12 cellular contexts compared by ENCODE assay signal in genomic region chr6:116390571-116390970, GRCh38. TPM values are rescaled to one million over a fixed set of nuclear protein-coding genes. Genes with fewer than 3 reads are reported as not detected.
DNase-seq lines count a peak whose midpoint lies in the region; ATAC-seq and TF ChIP-seq lines count a peak whose summit lies in the region.
"Had no signal": no experiment of that assay in that cellular context is flagged by ENCODE, and none has a peak within 500 bp of the region (broad histone marks: within the 10 kb centered on the region; RNA-seq: fewer than 3 reads in every experiment).

No MANE protein-coding gene starts in this region.

- no peaks in the 10 kb centered on the region for H3K27me3 ChIP-seq in parathyroid adenoma (ENCODE audit: control insufficient read depth, insufficient read depth, low read length)

- no peak overlapping the region for H3K27ac ChIP-seq in parathyroid adenoma

- peak overlapping the region; percentile 37 for H3K4me2 ChIP-seq in parathyroid adenoma (ENCODE audit: low read length)

- no peak for TF ChIP-seq CTCF in parathyroid adenoma (IDR thresholded peaks at IDR 0.05)

- H3K79me2 ChIP-seq in parathyroid adenoma = peaks cover 10% of the 10 kb centered on the region

- DNase-seq in NCI-H146 treated with DMSO at 0.1 percent for 48 hours (lab: John Stamatoyannopoulos, UW; ENCODE audit: unreplicated experiment) (no peak), H4 (ENCODE audit: low spot score) (no peak)
- DNase-seq in effector CD4-positive, alpha-beta T cell = no peak
- DNase-seq: caudate nucleus, DMS79 had no signal

- H2AFZ ChIP-seq in parathyroid adenoma = peak overlapping the region; percentile 12

- peak; percentile 42 for ATAC-seq in GM18868 (IDR thresholded peaks at IDR 0.05; ENCODE audit: unreplicated experiment)
- ATAC-seq in GM21737 (IDR thresholded peaks at IDR 0.05; ENCODE audit: unreplicated experiment) = peak; percentile 46
- peak; percentile 37 for ATAC-seq in HG03469 (IDR thresholded peaks at IDR 0.05; ENCODE audit: unreplicated experiment)
- no peak for ATAC-seq in activated CD4-positive, CD25-positive, alpha-beta regulatory T cell treated with anti-CD3 and anti-CD28 coated beads, Interleukin-2, amount 50 U/mL, for 24 hours
- ATAC-seq: HCT116 had no signal

- H3K36me3 ChIP-seq in parathyroid adenoma (ENCODE audit: control insufficient read depth, insufficient read depth, low read length) = no peaks in the 10 kb centered on the region

- no peak overlapping the region for H3K9ac ChIP-seq in parathyroid adenoma

- H3K9me3 ChIP-seq in parathyroid adenoma (ENCODE audit: control insufficient read depth, low read length) = no peaks in the 10 kb centered on the region

- no peak overlapping the region for H3K4me3 ChIP-seq in parathyroid adenoma (ENCODE audit: low read depth, low read length)
- H3K4me3 ChIP-seq: lung had no signal

- H3K4me1 ChIP-seq in parathyroid adenoma = peaks cover 7% of the 10 kb centered on the region

RNA-seq across cellular contexts. Expression of gene DSE, which starts 19.8 kb away (rescaled TPM):
- total RNA-seq in H4 (2014; rRNA removed; shearing (Covaris generic)) = 58.6 and 67.1 TPM in 2 replicates

Comparison
In these comparisons a context has a peak if more than half of its experiments do, and no peak if none do; other contexts are left out.
1. ATAC-seq: peak in GM18868 (single experiment), GM21737 (single experiment) and HG03469 (single experiment); none in activated CD4-positive, CD25-positive, alpha-beta regulatory T cell treated with anti-CD3 and anti-CD28 coated beads, Interleukin-2, amount 50 U/mL, for 24 hours (0 of 2).